Comparison of ENCODE assay signal across 23 cellular contexts in the genomic region with DNA sequence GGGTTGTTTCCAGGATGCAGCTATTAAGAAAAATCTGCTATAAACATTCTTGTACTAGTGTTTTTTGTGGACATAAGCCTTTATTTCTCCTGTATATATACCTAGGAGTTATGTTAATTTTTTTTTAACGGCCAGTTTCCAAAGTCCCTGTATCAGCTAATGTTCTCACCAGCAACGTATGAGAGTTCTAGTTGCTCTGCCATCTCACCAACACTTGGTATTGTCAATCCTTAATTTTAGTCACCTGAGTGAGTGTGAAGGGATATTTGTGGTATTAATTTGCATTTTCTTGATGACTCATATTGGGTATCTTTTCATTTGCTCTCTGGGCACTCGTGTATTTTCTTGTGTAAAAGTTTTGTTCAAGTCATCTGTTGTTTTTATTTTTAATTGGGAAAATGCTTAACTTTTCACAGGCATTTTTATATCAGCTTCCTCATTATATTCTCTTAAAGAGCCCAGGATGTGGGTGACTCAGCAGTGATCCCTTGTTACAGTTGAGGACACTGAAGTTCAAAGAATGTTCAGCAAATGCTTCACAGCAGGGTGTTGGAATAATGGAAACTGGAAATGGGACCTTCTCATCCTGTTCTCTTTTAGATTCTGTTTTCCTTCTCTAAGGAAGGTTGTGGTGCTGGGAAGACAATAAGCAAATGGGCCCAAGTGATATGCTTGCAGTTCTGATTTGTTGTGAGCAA.
DNase-seq lines count a peak whose midpoint lies in the region; ATAC-seq lines count a peak whose summit lies in the region.
"Had no signal": no experiment of that assay in that cellular context is flagged by ENCODE, and none has a peak within 500 bp of the region (broad histone marks: within the 10 kb centered on the region; RNA-seq: fewer than 3 reads in every experiment).

No MANE protein-coding gene starts in this region.

- H3K27ac ChIP-seq in ACC112 (ENCODE audit: low read depth, low read length) (0 out of 2 replicates have a peak overlapping the region, but pooled peaks have one; percentile 4), HUES48 (ENCODE audit: low read depth, low read length) (peak overlapping the region; percentile 9)
- H3K27ac ChIP-seq: foreskin keratinocyte, hepatocyte, RWPE1, upper lobe of right lung had no signal

- no peak overlapping the region for H3K4me3 ChIP-seq in ACC112 (ENCODE audit: low read depth, low read length)
- H3K4me3 ChIP-seq in HUES48 (ENCODE audit: low read depth, low read length) = no peak overlapping the region
- H3K4me3 ChIP-seq: hepatocyte, upper lobe of right lung had no signal

- H3K79me2 ChIP-seq in ACC112 (ENCODE audit: control insufficient read depth, insufficient read depth, low read length, unreplicated experiment) = no peaks in the 10 kb centered on the region
- H3K79me2 ChIP-seq: hepatocyte had no signal

- H2AFZ ChIP-seq in ACC112 (ENCODE audit: low read length, unreplicated experiment) = no peak overlapping the region
- H2AFZ ChIP-seq: hepatocyte had no signal

- H3K27me3 ChIP-seq in ACC112 (ENCODE audit: insufficient read depth, low read length) = no peaks in the 10 kb centered on the region
- no peaks in the 10 kb centered on the region for H3K27me3 ChIP-seq in HUES48 (ENCODE audit: control insufficient read depth, insufficient read depth, low read length)
- H3K27me3 ChIP-seq: foreskin keratinocyte, upper lobe of right lung had no signal

- H3K4me1 ChIP-seq in ACC112 (ENCODE audit: control insufficient read depth, insufficient read depth, low read length, unreplicated experiment) (peaks cover 48% of the 10 kb centered on the region), HUES48 (ENCODE audit: control insufficient read depth, insufficient read depth, low read length) (peaks cover 26% of the 10 kb centered on the region)
- H3K4me1 ChIP-seq: upper lobe of right lung had no signal

- H3K36me3 ChIP-seq in ACC112 (ENCODE audit: insufficient read depth, low read length) (no peaks in the 10 kb centered on the region), HUES48 (ENCODE audit: control insufficient read depth, insufficient read depth, low read length) (no peaks in the 10 kb centered on the region)
- H3K36me3 ChIP-seq: upper lobe of right lung had no signal

- no peak overlapping the region for H3K9ac ChIP-seq in HUES48 (ENCODE audit: low read depth, low read length)

- DNase-seq in astrocyte of the hippocampus (ENCODE audit: low read depth, low spot score) = peak; percentile 29
- DNase-seq in glomerular visceral epithelial cell (ENCODE audit: extremely low spot score) = peak; percentile 24
- no peak for DNase-seq in T-helper 9 cell
- DNase-seq in NOMO-1 (lab: John Stamatoyannopoulos, UW; ENCODE audit: unreplicated experiment in 2 of 2) = no peak
- no peak for DNase-seq in AG08396 (ENCODE audit: low spot score)
- DNase-seq: activated CD8-positive, alpha-beta T cell treated with anti-CD3 and anti-CD28 coated beads for 36 hours; activated effector memory CD4-positive, alpha-beta T cell treated with anti-CD3 and anti-CD28 coated beads, Interleukin-2, amount 50 U/mL, for 16 hours; activated T-cell treated with anti-CD3 and anti-CD28 coated beads for 4 hours; dermis blood vessel endothelial cell; DMS 273 treated with DMSO at 0.1 percent for 48 hours; foreskin keratinocyte; GF-D8; immature natural killer cell; NCI-H1436; NCI-H524; T1000; upper lobe of right lung had no signal

- peaks cover 10% of the 10 kb centered on the region for H3K9me3 ChIP-seq in HUES48 (ENCODE audit: control insufficient read depth, insufficient read depth, low read length)
- H3K9me3 ChIP-seq: upper lobe of right lung had no signal

- no peak for ATAC-seq in GM18867 (IDR thresholded peaks at IDR 0.05; ENCODE audit: unreplicated experiment)
- ATAC-seq: activated CD4-positive, CD25-positive, alpha-beta regulatory T cell treated with anti-CD3 and anti-CD28 coated beads, Interleukin-2, amount 50 U/mL, for 24 hours; activated CD8-positive, alpha-beta T cell treated with anti-CD3 and anti-CD28 coated beads for 36 hours; foreskin keratinocyte; upper lobe of right lung had no signal

Comparison
In these comparisons a context has a peak if more than half of its experiments do, and no peak if none do; other contexts are left out.
1. DNase-seq: peak in astrocyte of the hippocampus (single experiment) and glomerular visceral epithelial cell (single experiment); none in T-helper 9 cell (single experiment), NOMO-1 (0 of 2) and AG08396 (single experiment).